ENCODE assay signal across 12 cellular contexts in the genomic region with DNA sequence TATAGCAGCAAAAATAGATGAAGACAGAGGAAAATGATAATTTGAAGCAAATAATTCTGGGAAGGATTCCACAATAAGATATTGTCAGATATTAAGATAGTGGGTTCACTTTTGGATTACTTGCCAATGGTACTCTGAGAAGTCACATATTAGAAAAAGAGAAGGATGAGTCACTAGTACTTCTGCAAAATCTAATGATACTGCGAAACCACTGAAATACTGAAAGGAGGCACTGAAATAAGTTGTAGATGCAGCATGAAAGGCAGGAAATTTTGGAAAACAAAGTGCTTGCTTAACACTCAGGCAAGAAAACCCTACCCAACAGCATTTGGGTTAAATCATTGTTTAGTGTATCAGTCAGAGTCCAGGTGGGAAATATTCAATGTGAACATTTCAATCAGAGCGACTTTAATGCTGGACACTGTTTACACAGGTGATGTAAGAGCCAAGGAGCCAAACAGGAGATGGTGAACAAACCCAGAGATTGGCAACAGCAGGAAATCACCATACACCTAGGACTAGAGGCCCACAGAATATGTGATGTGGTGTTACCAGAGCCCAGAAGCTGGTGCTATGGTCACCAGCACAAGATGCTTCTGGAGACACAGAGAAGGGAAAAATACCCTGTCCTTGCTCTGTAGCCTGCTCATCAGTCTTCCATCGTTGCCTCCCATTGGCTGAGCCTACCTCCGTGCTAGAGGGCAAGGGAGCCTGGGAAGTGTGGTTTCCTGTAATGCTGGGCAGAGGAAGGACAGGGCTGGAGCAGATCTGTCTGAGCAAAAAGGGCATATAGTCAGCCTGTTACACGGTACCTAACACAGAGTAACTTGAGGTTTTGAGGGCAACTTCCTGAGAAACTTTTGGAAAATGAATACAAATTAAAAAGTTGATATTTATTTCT.
DNase-seq lines count a peak whose midpoint lies in the region; ATAC-seq and TF ChIP-seq lines count a peak whose summit lies in the region.
"Had no signal": no experiment of that assay in that cellular context is flagged by ENCODE, and none has a peak within 500 bp of the region (broad histone marks: within the 10 kb centered on the region; RNA-seq: fewer than 3 reads in every experiment).

No MANE protein-coding gene starts in this region.

- no peaks in the 10 kb centered on the region for H3K36me3 ChIP-seq in effector memory CD4-positive, alpha-beta T cell (ENCODE audit: control insufficient read depth, insufficient read depth, low read length)
- H3K36me3 ChIP-seq: upper lobe of left lung had no signal

- no peaks in the 10 kb centered on the region for H3K27me3 ChIP-seq in effector memory CD4-positive, alpha-beta T cell (replicated peaks; ENCODE audit: control insufficient read depth, insufficient read depth, low read length, poor library complexity, severe bottlenecking)
- H3K27me3 ChIP-seq: upper lobe of left lung had no signal

- no peak overlapping the region for H3K27ac ChIP-seq in effector memory CD4-positive, alpha-beta T cell (ENCODE audit: insufficient read depth, low read length, poor library complexity, severe bottlenecking)
- H3K27ac ChIP-seq: upper lobe of left lung had no signal

- ATAC-seq in GM18505 (IDR thresholded peaks at IDR 0.05; ENCODE audit: unreplicated experiment): peak; percentile 64
- peak; percentile 52 for ATAC-seq in GM21515 (IDR thresholded peaks at IDR 0.05; ENCODE audit: unreplicated experiment)

- no peak overlapping the region for H3K4me3 ChIP-seq in foreskin fibroblast (ENCODE audit: low read depth in 1 of 2, low read length in 2 of 2)
- no peak overlapping the region for H3K4me3 ChIP-seq in effector memory CD4-positive, alpha-beta T cell (ENCODE audit: insufficient read depth, low read depth, low read length, poor library complexity, severe bottlenecking)
- H3K4me3 ChIP-seq: upper lobe of left lung had no signal

- peak; percentile 11 for DNase-seq in NCI-H510A (lab: John Stamatoyannopoulos, UW)
- DNase-seq in foreskin fibroblast: peak; percentile 14 to 47
- DNase-seq in effector memory CD4-positive, alpha-beta T cell: no peak
- no peak for DNase-seq in germinal center (ENCODE audit: low spot score)
- no peak for DNase-seq in T-helper 1 cell
- DNase-seq: Caco-2, erythroblast, HCEC 1CT, NCI-H1105 had no signal

- no peaks in the 10 kb centered on the region for H3K4me1 ChIP-seq in effector memory CD4-positive, alpha-beta T cell (ENCODE audit: control insufficient read depth, insufficient read depth, low read length, poor library complexity, severe bottlenecking)
- H3K4me1 ChIP-seq: Caco-2, upper lobe of left lung had no signal

- no peak for TF ChIP-seq POLR2A in GM18505 (IDR thresholded peaks at IDR 0.05; ENCODE audit: borderline replicate concordance, extremely low read depth, insufficient read depth, insufficient read length)

- no peak for TF ChIP-seq CTCF in foreskin fibroblast (IDR thresholded peaks at IDR 0.05; ENCODE audit: low read depth, low read length)

- H3K9me3 ChIP-seq in effector memory CD4-positive, alpha-beta T cell (ENCODE audit: control insufficient read depth, low read length): no peaks in the 10 kb centered on the region
- H3K9me3 ChIP-seq: Caco-2, upper lobe of left lung had no signal

Comparison
In these comparisons a context has a peak if more than half of its experiments do, and no peak if none do; other contexts are left out.
1. DNase-seq: peak in NCI-H510A (single experiment) and foreskin fibroblast (2 of 2); none in effector memory CD4-positive, alpha-beta T cell (0 of 3), germinal center (single experiment) and T-helper 1 cell (0 of 5).